Comparison of ENCODE assay signal across 1 cellular context in genomic region chr6:163415620-163416379, GRCh38.
A peak's percentile ranks its signal among the peaks of the same experiment; 100 is the strongest.
TF ChIP-seq lines count a peak whose summit lies in the region.

No MANE protein-coding gene starts in this region.

TF ChIP-seq in HEK293, 187 proteins besides CTCF, POLR2A, EP300 and RAD21 (continued from another document):
- TF ChIP-seq ZBTB6 (tag by site-specific recombination; IDR thresholded peaks at IDR 0.05), result no peak
- TF ChIP-seq ZNF239 (tag by site-specific recombination; IDR thresholded peaks at IDR 0.05), result no peak
- no peak for TF ChIP-seq ZNF138 (tag by site-specific recombination; IDR thresholded peaks at IDR 0.05; ENCODE audit: borderline replicate concordance)
- TF ChIP-seq ZNF561 (tag by site-specific recombination; IDR thresholded peaks at IDR 0.05; ENCODE audit: borderline replicate concordance), result 0 out of 2 replicates have a peak, but pooled peaks have one; percentile 43
- TF ChIP-seq ZNF785 (tag by site-specific recombination; IDR thresholded peaks at IDR 0.05), result no peak
- TF ChIP-seq ZNF121 (tag by site-specific recombination; IDR thresholded peaks at IDR 0.05), result peak; percentile 41; the same call in 1 of the 2 replicates
- no peak for TF ChIP-seq ZNF26 (tag by site-specific recombination; IDR thresholded peaks at IDR 0.05)
- TF ChIP-seq PATZ1 (tag by site-specific recombination; IDR thresholded peaks at IDR 0.05), result peak; percentile 78
- TF ChIP-seq KLF8 (tag by site-specific recombination; IDR thresholded peaks at IDR 0.05), result 0 out of 2 replicates have a peak, but pooled peaks have one; percentile 28
- no peak for TF ChIP-seq SP2 (tag by site-specific recombination; IDR thresholded peaks at IDR 0.05)
- TF ChIP-seq ZNF776 (tag by site-specific recombination; IDR thresholded peaks at IDR 0.05; ENCODE audit: borderline replicate concordance), result no peak
- TF ChIP-seq ZEB2 (tag by site-specific recombination; IDR thresholded peaks at IDR 0.05), result peak; percentile 66; the same call in 1 of the 2 replicates
- TF ChIP-seq ZNF76 (tag by site-specific recombination; IDR thresholded peaks at IDR 0.05; ENCODE audit: borderline replicate concordance, low read depth), result no peak
- no peak for TF ChIP-seq ZNF518A (tag by site-specific recombination; conservative IDR thresholded peaks at IDR 0.05; ENCODE audit: low read depth)
- TF ChIP-seq HOXA7 (CRISPR knock-in tag; IDR thresholded peaks at IDR 0.05; ENCODE audit: borderline replicate concordance), result no peak
- peak; percentile 88 for TF ChIP-seq PRDM1 (tag by site-specific recombination; IDR thresholded peaks at IDR 0.05)
- no peak for TF ChIP-seq ZNF350 (tag by site-specific recombination; IDR thresholded peaks at IDR 0.05)
- peak; percentile 61 for TF ChIP-seq ZBTB26 (tag by site-specific recombination; optimal IDR thresholded peaks at IDR 0.05)
- TF ChIP-seq ZNF558 (tag by site-specific recombination; IDR thresholded peaks at IDR 0.05), result no peak
- no peak for TF ChIP-seq ZNF354C (tag by site-specific recombination; IDR thresholded peaks at IDR 0.05; ENCODE audit: borderline replicate concordance, low read depth)
